ENCODE assay signal across 1 cellular context in the genomic region with DNA sequence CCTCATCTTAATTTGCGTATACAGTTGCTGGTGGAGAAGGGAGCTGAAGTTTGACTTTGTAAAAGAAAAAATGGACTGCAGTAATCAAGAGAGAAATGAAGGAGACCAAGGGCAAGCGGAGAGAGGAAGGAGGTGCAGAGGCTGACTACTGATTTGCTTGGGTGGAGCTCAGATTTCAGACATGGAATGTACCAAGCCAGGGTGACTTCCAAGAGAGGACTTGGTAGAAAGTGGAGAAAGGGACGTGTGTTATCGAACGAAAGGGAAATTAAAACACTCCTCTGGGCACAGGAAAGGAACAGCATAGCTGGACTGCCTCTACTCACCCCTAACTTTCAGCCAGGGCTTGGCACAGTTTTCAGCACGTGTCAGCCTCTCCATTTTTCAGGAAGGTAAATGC.
TF ChIP-seq lines count a peak whose summit lies in the region.

No MANE protein-coding gene starts in this region.

TF ChIP-seq in K562, 482 proteins besides CTCF, POLR2A, EP300 and RAD21 (continued from another document):
- TF ChIP-seq, protein P1, sequence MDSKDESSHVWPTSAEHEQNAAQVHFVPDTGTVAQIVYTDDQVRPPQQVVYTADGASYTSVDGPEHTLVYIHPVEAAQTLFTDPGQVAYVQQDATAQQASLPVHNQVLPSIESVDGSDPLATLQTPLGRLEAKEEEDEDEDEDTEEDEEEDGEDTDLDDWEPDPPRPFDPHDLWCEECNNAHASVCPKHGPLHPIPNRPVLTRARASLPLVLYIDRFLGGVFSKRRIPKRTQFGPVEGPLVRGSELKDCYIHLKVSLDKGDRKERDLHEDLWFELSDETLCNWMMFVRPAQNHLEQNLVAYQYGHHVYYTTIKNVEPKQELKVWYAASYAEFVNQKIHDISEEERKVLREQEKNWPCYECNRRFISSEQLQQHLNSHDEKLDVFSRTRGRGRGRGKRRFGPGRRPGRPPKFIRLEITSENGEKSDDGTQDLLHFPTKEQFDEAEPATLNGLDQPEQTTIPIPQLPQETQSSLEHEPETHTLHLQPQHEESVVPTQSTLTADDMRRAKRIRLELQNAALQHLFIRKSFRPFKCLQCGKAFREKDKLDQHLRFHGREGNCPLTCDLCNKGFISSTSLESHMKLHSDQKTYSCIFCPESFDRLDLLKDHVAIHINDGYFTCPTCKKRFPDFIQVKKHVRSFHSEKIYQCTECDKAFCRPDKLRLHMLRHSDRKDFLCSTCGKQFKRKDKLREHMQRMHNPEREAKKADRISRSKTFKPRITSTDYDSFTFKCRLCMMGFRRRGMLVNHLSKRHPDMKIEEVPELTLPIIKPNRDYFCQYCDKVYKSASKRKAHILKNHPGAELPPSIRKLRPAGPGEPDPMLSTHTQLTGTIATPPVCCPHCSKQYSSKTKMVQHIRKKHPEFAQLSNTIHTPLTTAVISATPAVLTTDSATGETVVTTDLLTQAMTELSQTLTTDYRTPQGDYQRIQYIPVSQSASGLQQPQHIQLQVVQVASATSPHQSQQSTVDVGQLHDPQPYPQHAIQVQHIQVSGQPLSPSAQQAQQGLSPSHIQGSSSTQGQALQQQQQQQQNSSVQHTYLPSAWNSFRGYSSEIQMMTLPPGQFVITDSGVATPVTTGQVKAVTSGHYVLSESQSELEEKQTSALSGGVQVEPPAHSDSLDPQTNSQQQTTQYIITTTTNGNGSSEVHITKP (IDR thresholded peaks at IDR 0.05; ENCODE audit: partially characterized antibody), result peak; percentile 71
